Comparison of ENCODE assay signal across 12 cellular contexts in genomic region chr1:173881117-173881516, GRCh38. TPM values are rescaled to one million over a fixed set of nuclear protein-coding genes. Genes with fewer than 3 reads are reported as not detected.
DNase-seq lines count a peak whose midpoint lies in the region; ATAC-seq, FAIRE-seq and TF ChIP-seq lines count a peak whose summit lies in the region.
"Not testable (repeated sequence)": the region's sequence is repeated elsewhere in the genome, so short reads cannot be mapped to it uniquely, and the experiment has no call there.
"Had no signal": no experiment of that assay in that cellular context is flagged by ENCODE, and none has a peak within 500 bp of the region (broad histone marks: within the 10 kb centered on the region; RNA-seq: fewer than 3 reads in every experiment).

No MANE protein-coding gene starts in this region.

- H2AFZ ChIP-seq in K562 (ENCODE audit: low read depth, low read length), result not testable (repeated sequence)

- not testable (repeated sequence) for TF ChIP-seq RAD21 in K562 (CRISPR knock-in tag; conservative IDR thresholded peaks at IDR 0.05 in 1 of 2, IDR thresholded peaks at IDR 0.05 in 1 of 2)

- POLR2A ChIA-PET in HEK293 (lab: Yijun Ruan, JAX); K562 (lab: Yijun Ruan, JAX): not testable (repeated sequence)

- H3K9me1 ChIP-seq in K562 (ENCODE audit: control insufficient read depth, insufficient read depth, low read length), result not testable (repeated sequence)

- not testable (repeated sequence) for DNase-seq in K562 (ENCODE audit: extremely low read depth in 1 of 4, low spot score in 3 of 4)

- not testable (repeated sequence) for H3K4me2 ChIP-seq in K562 (ENCODE audit: insufficient read depth, low read length)

- not testable (repeated sequence) for BruUV-seq in K562 (replicated peaks; lab: Mats Ljungman, UMichigan)

- not testable (repeated sequence) for H3K27ac ChIP-seq in HEK293 (ENCODE audit: extremely low read depth, low read depth, low read length); K562 (ENCODE audit: extremely low read depth, low read depth, low read length)

- peaks cover 0 to 27% of the 10 kb centered on the region in 2 experiments; a peak in 2 of 3 replicates for H3K36me3 ChIP-seq in HEK293 (ENCODE audit: control insufficient read depth in 2 of 2, insufficient read depth in 1 of 2, low read length in 2 of 2)
- peaks cover 16% of the 10 kb centered on the region; the same call in 1 of the 3 replicates for H3K36me3 ChIP-seq in K562 (ENCODE audit: control insufficient read depth, insufficient read depth, low read length)

- H3K27me3 ChIP-seq in K562 (ENCODE audit: control insufficient read depth in 2 of 2, insufficient read depth in 2 of 2, low read length in 2 of 2), result not testable (repeated sequence)

- H3K9ac ChIP-seq in K562 (ENCODE audit: insufficient read depth in 1 of 2, low read depth in 2 of 2, low read length in 2 of 2), result not testable (repeated sequence)

- FAIRE-seq in K562 (lab: Jason Lieb, UNC), result not testable (repeated sequence)

- not testable (repeated sequence) for H3K4me3 ChIP-seq in HEK293 (ENCODE audit: low read depth, low read length); K562

- TF ChIP-seq POLR2A in K562 (conservative IDR thresholded peaks at IDR 0.05), result not testable (repeated sequence)

- TF ChIP-seq EP300 in K562 (IDR thresholded peaks at IDR 0.05; ENCODE audit: low read length), result not testable (repeated sequence)

- intact Hi-C loops in K562 (cut with micrococcal nuclease), result not testable (repeated sequence)

- H4K20me1 ChIP-seq in K562 (replicated peaks; ENCODE audit: control insufficient read depth, insufficient read depth, low read length), result not testable (repeated sequence)

- H3K9me3 ChIP-seq in HEK293 (ENCODE audit: control insufficient read depth, insufficient read depth, low read depth, low read length); K562 (replicated peaks; ENCODE audit: control insufficient read depth, insufficient read depth, low read depth, low read length): not testable (repeated sequence)

- H3K4me1 ChIP-seq in HEK293 (ENCODE audit: control insufficient read depth, insufficient read depth, low read length); K562 (replicated peaks in 1 of 2; ENCODE audit: control insufficient read depth in 2 of 2, insufficient read depth in 2 of 2, low read length in 2 of 2): not testable (repeated sequence)

- not testable (repeated sequence) for H3K79me2 ChIP-seq in K562 (ENCODE audit: control insufficient read depth, insufficient read depth, low read length)

- CTCF ChIA-PET in HEK293 (lab: Yijun Ruan, JAX); K562 (lab: Yijun Ruan, JAX; ENCODE audit: low intra/inter-chr PET ratio): not testable (repeated sequence)

- not testable (repeated sequence) for ATAC-seq in K562

- in situ Hi-C loops in K562 (cut with MboI), result not testable (repeated sequence)

- not testable (repeated sequence) for TF ChIP-seq CTCF in HEK293 (tag by site-specific recombination; IDR thresholded peaks at IDR 0.05); K562 (IDR thresholded peaks at IDR 0.05 in 2 of 3, conservative IDR thresholded peaks at IDR 0.05 in 1 of 3; ENCODE audit: insufficient read depth in 2 of 3, low read depth in 1 of 3, low read length in 3 of 3)

- 69% methylated on average over 3 of the region's 4 CpGs for WGBS in K562 (ENCODE audit: insufficient coverage, low coverage, missing lambda C conversion rate)

RNA-seq across cellular contexts. Expression of gene ZBTB37, which starts 12.9 kb away (rescaled TPM):
- total RNA-seq in K562 (2011; cell fraction: chromatin; rRNA removed; ENCODE audit: low replicate concordance), result 16.8 and 28.1 TPM in 2 replicates
- total RNA-seq in K562 (2011; cell fraction: nucleolus; rRNA removed), result 4.8 and 7.9 TPM in 2 replicates
- total RNA-seq in K562 (2011; cell fraction: nucleoplasm; rRNA removed), result 16.1 and 25.3 TPM in 2 replicates
- total RNA-seq in K562 (2014; rRNA removed) (5.3 and 5.4 TPM in 2 replicates), K562 (2014; rRNA removed; fragmentation: Illumina TruSeq; extraction: Trizol) (13.9 and 15.2 TPM in 2 replicates), K562 (2015; rRNA removed; fragmentation: Illumina TruSeq; extraction: Trizol) (10.9 and 11.6 TPM in 2 replicates), K562 (2021) (10.2 and 10.5 TPM in 2 replicates)
- polyA plus RNA-seq in K562 (2011; rRNA removed) (6.7 and 8.2 TPM in 2 replicates), K562 (2014; fragmentation: Illumina TruSeq; extraction: Trizol) (4.3 and 5.1 TPM in 2 replicates), K562 (2014; fragmentation: Nextera tagmentation; extraction: Ambion mirVana) (1 to 10 TPM; 1.3 TPM), K562 (2014; rRNA removed) (3.7 and 3.8 TPM in 2 replicates)
- 2.1 and 4.0 TPM in 2 replicates for polyA plus RNA-seq in K562 (2011; cell fraction: cytosol; rRNA removed)
- 9.4 and 12.8 TPM in 2 replicates for polyA plus RNA-seq in K562 (2011; cell fraction: nucleus; rRNA removed)
- 2.3 and 3.8 TPM in 2 replicates for polyA plus RNA-seq in K562 (2012)
- polyA minus RNA-seq in K562 (2011; rRNA and poly(A)+ RNA removed), result 22.3 and 30.3 TPM in 2 replicates
- 6.2 TPM in 2 replicates for polyA minus RNA-seq in K562 (2011; cell fraction: cytosol; rRNA and poly(A)+ RNA removed)
- 9.8 and 22.7 TPM in 2 replicates for polyA minus RNA-seq in K562 (2011; cell fraction: nucleus; rRNA and poly(A)+ RNA removed)

RNA-seq across cellular contexts. Expression of gene GAS5, which starts 13.3 kb away (rescaled TPM):
- total RNA-seq in K562 (2011; cell fraction: chromatin; rRNA removed; ENCODE audit: low replicate concordance), result 3,291 and 4,051 TPM in 2 replicates
- 2,385 and 2,511 TPM in 2 replicates for total RNA-seq in K562 (2011; cell fraction: nucleolus; rRNA removed)
- total RNA-seq in K562 (2011; cell fraction: nucleoplasm; rRNA removed), result 3,147 and 3,351 TPM in 2 replicates
- total RNA-seq in K562 (2014; rRNA removed) (547 and 565 TPM in 2 replicates), K562 (2014; rRNA removed; fragmentation: Illumina TruSeq; extraction: Trizol) (1,258 and 1,263 TPM in 2 replicates), K562 (2015; rRNA removed; fragmentation: Illumina TruSeq; extraction: Trizol) (875 and 924 TPM in 2 replicates), K562 (2021) (775 and 809 TPM in 2 replicates)
- polyA plus RNA-seq in K562 (2011; rRNA removed) (1,860 and 2,716 TPM in 2 replicates), K562 (2014; fragmentation: Illumina TruSeq; extraction: Trizol) (986 and 1,046 TPM in 2 replicates), K562 (2014; fragmentation: Nextera tagmentation; extraction: Ambion mirVana) (1,000 to 10,000 TPM in 1 of 2 experiments, 100 to 1,000 TPM in 1; 891 to 1,006 TPM), K562 (2014; rRNA removed) (1,150 and 1,154 TPM in 2 replicates)
- 538 and 2,020 TPM in 2 replicates for polyA plus RNA-seq in K562 (2011; cell fraction: cytosol; rRNA removed)
- 1,867 and 3,313 TPM in 2 replicates for polyA plus RNA-seq in K562 (2011; cell fraction: nucleus; rRNA removed)
- polyA plus RNA-seq in K562 (2012), result 995 and 1,637 TPM in 2 replicates
- 1,267 and 1,500 TPM in 2 replicates for polyA minus RNA-seq in K562 (2011; rRNA and poly(A)+ RNA removed)
- 631 and 789 TPM in 2 replicates for polyA minus RNA-seq in K562 (2011; cell fraction: cytosol; rRNA and poly(A)+ RNA removed)
- polyA minus RNA-seq in K562 (2011; cell fraction: nucleus; rRNA and poly(A)+ RNA removed), result 1,499 and 2,416 TPM in 2 replicates

RNA-seq across cellular contexts. Expression of gene SERPINC1, which starts 36.0 kb away (rescaled TPM):
- 0.30 TPM in 1 of 2 replicates, not detected in the other for total RNA-seq in K562 (2011; cell fraction: chromatin; rRNA removed; ENCODE audit: low replicate concordance)
- 0.33 and 0.39 TPM in 2 replicates for total RNA-seq in K562 (2011; cell fraction: nucleolus; rRNA removed)
- total RNA-seq in K562 (2011; cell fraction: nucleoplasm; rRNA removed), result 0.59 TPM in 1 of 2 replicates, not detected in the other
- total RNA-seq in K562 (2014; rRNA removed) (0.20 and 0.50 TPM in 2 replicates), K562 (2014; rRNA removed; fragmentation: Illumina TruSeq; extraction: Trizol) (0.25 and 0.38 TPM in 2 replicates), K562 (2015; rRNA removed; fragmentation: Illumina TruSeq; extraction: Trizol) (1.2 and 1.6 TPM in 2 replicates), K562 (2021) (0.62 and 1.1 TPM in 2 replicates)
- polyA plus RNA-seq in K562 (2011; rRNA removed) (0.07 and 0.45 TPM in 2 replicates), K562 (2014; fragmentation: Illumina TruSeq; extraction: Trizol) (0.58 and 0.77 TPM in 2 replicates), K562 (2014; fragmentation: Nextera tagmentation; extraction: Ambion mirVana) (under 1 TPM; 0.35 to 0.67 TPM), K562 (2014; rRNA removed) (0.50 TPM in 1 of 2 replicates, not detected in the other)
- polyA plus RNA-seq in K562 (2011; cell fraction: cytosol; rRNA removed), result 0.10 TPM in 1 of 2 replicates, not detected in the other
- polyA plus RNA-seq in K562 (2011; cell fraction: nucleus; rRNA removed), result 0.21 and 0.49 TPM in 2 replicates
- 0.35 and 27.1 TPM in 2 replicates for polyA plus RNA-seq in K562 (2012)
- 0.11 and 0.33 TPM in 2 replicates for polyA minus RNA-seq in K562 (2011; rRNA and poly(A)+ RNA removed)
- polyA minus RNA-seq in K562 (2011; cell fraction: cytosol; rRNA and poly(A)+ RNA removed), result not detected in 2 replicates
- polyA minus RNA-seq in K562 (2011; cell fraction: nucleus; rRNA and poly(A)+ RNA removed), result 0.33 TPM in 1 of 2 replicates, not detected in the other
- total RNA-seq: A172; A673; B cell; CD4-positive, alpha-beta memory T cell; CD4-positive, alpha-beta T cell; CD4-positive, CD25-positive, alpha-beta regulatory T cell; CD8-positive, alpha-beta memory T cell; CD8-positive, alpha-beta T cell; Daoy had no signal
- polyA plus RNA-seq: CD14-positive monocyte; CD4-positive, alpha-beta memory T cell; CD4-positive, CD25-positive, alpha-beta regulatory T cell; CD8-positive, alpha-beta memory T cell had no signal

RNA-seq across cellular contexts. Expression of gene CENPL, which starts 56.4 kb away (rescaled TPM):
- total RNA-seq in K562 (2011; cell fraction: chromatin; rRNA removed; ENCODE audit: low replicate concordance), result 55.6 and 91.7 TPM in 2 replicates
- 26.7 and 33.0 TPM in 2 replicates for total RNA-seq in K562 (2011; cell fraction: nucleolus; rRNA removed)
- total RNA-seq in K562 (2011; cell fraction: nucleoplasm; rRNA removed), result 48.5 and 58.8 TPM in 2 replicates
- 30.7 and 38.6 TPM in 2 replicates for total RNA-seq in K562 (2014; rRNA removed)
- total RNA-seq in K562 (2014; rRNA removed; fragmentation: Illumina TruSeq; extraction: Trizol), result 50.4 and 56.9 TPM in 2 replicates
- 48.8 and 52.7 TPM in 2 replicates for total RNA-seq in K562 (2015; rRNA removed; fragmentation: Illumina TruSeq; extraction: Trizol)
- 33.6 and 34.9 TPM in 2 replicates for total RNA-seq in K562 (2021)
- 34.2 and 46.3 TPM in 2 replicates for polyA plus RNA-seq in K562 (2011; rRNA removed)
- polyA plus RNA-seq in K562 (2011; cell fraction: cytosol; rRNA removed), result 13.0 and 22.3 TPM in 2 replicates
- polyA plus RNA-seq in K562 (2011; cell fraction: nucleus; rRNA removed), result 10.0 and 17.6 TPM in 2 replicates
- polyA plus RNA-seq in K562 (2012), result 22.7 and 25.9 TPM in 2 replicates
- 40.5 and 40.9 TPM in 2 replicates for polyA plus RNA-seq in K562 (2014; fragmentation: Illumina TruSeq; extraction: Trizol)
- 10 to 100 TPM; 37.0 to 39.7 TPM for polyA plus RNA-seq in K562 (2014; fragmentation: Nextera tagmentation; extraction: Ambion mirVana)
- polyA plus RNA-seq in K562 (2014; rRNA removed), result 33.0 and 33.3 TPM in 2 replicates
- polyA minus RNA-seq in K562 (2011; rRNA and poly(A)+ RNA removed), result 54.0 and 57.9 TPM in 2 replicates
- 18.7 and 28.5 TPM in 2 replicates for polyA minus RNA-seq in K562 (2011; cell fraction: cytosol; rRNA and poly(A)+ RNA removed)
- polyA minus RNA-seq in K562 (2011; cell fraction: nucleus; rRNA and poly(A)+ RNA removed), result 21.8 and 34.4 TPM in 2 replicates

RNA-seq across cellular contexts. Expression of gene DARS2, which starts 56.6 kb away (rescaled TPM):
- total RNA-seq in K562 (2011; cell fraction: chromatin; rRNA removed; ENCODE audit: low replicate concordance), result 46.6 and 61.0 TPM in 2 replicates
- 32.0 and 32.5 TPM in 2 replicates for total RNA-seq in K562 (2011; cell fraction: nucleolus; rRNA removed)
- total RNA-seq in K562 (2011; cell fraction: nucleoplasm; rRNA removed), result 41.5 and 49.3 TPM in 2 replicates
- 36.4 and 45.0 TPM in 2 replicates for total RNA-seq in K562 (2014; rRNA removed)
- total RNA-seq in K562 (2014; rRNA removed; fragmentation: Illumina TruSeq; extraction: Trizol), result 78.6 and 86.3 TPM in 2 replicates
- total RNA-seq in K562 (2015; rRNA removed; fragmentation: Illumina TruSeq; extraction: Trizol), result 64.6 and 68.6 TPM in 2 replicates
- 59.0 and 62.3 TPM in 2 replicates for total RNA-seq in K562 (2021)
- polyA plus RNA-seq in K562 (2011; rRNA removed), result 47.7 and 94.4 TPM in 2 replicates
- polyA plus RNA-seq in K562 (2011; cell fraction: cytosol; rRNA removed), result 34.3 and 34.7 TPM in 2 replicates
- 26.0 and 33.0 TPM in 2 replicates for polyA plus RNA-seq in K562 (2011; cell fraction: nucleus; rRNA removed)
- 43.5 and 51.0 TPM in 2 replicates for polyA plus RNA-seq in K562 (2012)
- polyA plus RNA-seq in K562 (2014; fragmentation: Illumina TruSeq; extraction: Trizol), result 77.7 and 96.7 TPM in 2 replicates
- polyA plus RNA-seq in K562 (2014; fragmentation: Nextera tagmentation; extraction: Ambion mirVana), result 10 to 100 TPM; 55.4 to 74.8 TPM
- 50.5 and 53.0 TPM in 2 replicates for polyA plus RNA-seq in K562 (2014; rRNA removed)
- polyA minus RNA-seq in K562 (2011; rRNA and poly(A)+ RNA removed), result 68.5 and 99.9 TPM in 2 replicates
- polyA minus RNA-seq in K562 (2011; cell fraction: cytosol; rRNA and poly(A)+ RNA removed), result 27.6 and 48.7 TPM in 2 replicates
- 27.9 and 34.5 TPM in 2 replicates for polyA minus RNA-seq in K562 (2011; cell fraction: nucleus; rRNA and poly(A)+ RNA removed)
